Comparison of ENCODE assay signal across 13 cellular contexts in genomic region chr18:51107594-51108305, GRCh38.
DNase-seq lines count a peak whose midpoint lies in the region; ATAC-seq and TF ChIP-seq lines count a peak whose summit lies in the region.
"Had no signal": no experiment of that assay in that cellular context is flagged by ENCODE, and none has a peak within 500 bp of the region (broad histone marks: within the 10 kb centered on the region; RNA-seq: fewer than 3 reads in every experiment).

No MANE protein-coding gene starts in this region.

- intact Hi-C loops in activated T-helper 1 cell treated with anti-CD3 and anti-CD28 coated beads, Interleukin-12 subunit alpha, Interleukin-12 subunit beta, Interleukin-2, Interleukin-4 antibody, amounts not matched to agents 30 ng/mL and 10 ng/mL and 1 ng/mL, durations not matched to agents 14 hours and 24 hours and 36 hours (cut with micrococcal nuclease) = loop anchor here (2.0 kb wide), 1 partner anchor 287 kb away; the partner anchor contains the start of gene MRO

- ATAC-seq in activated T-cell treated with anti-CD3 and anti-CD28 coated beads, Interleukin-2, amount 50 U/mL, for 4 hours = peak; percentile 29 to 47
- ATAC-seq in stimulated activated naive CD8-positive, alpha-beta T cell treated with anti-CD3 and anti-CD28 coated beads, Interleukin-15, Interleukin-2, amounts not matched to agents 100 U/mL and 50 U/mL, for 24 hours = peak; percentile 48
- no peak for ATAC-seq in GM19452 (IDR thresholded peaks at IDR 0.05; ENCODE audit: unreplicated experiment)
- ATAC-seq: left lobe of liver had no signal

- H3F3A ChIP-seq in Loucy (ENCODE audit: low read depth) = no peaks in the 10 kb centered on the region

- no peaks in the 10 kb centered on the region for H3K9me3 ChIP-seq in Loucy (ENCODE audit: insufficient read depth, low read depth, low read length)

- H3K27me3 Mint-ChIP-seq in activated T-cell treated with anti-CD3 and anti-CD28 coated beads, Interleukin-2, amount 50 U/mL, for 4 hours (ENCODE audit: low read depth) = no peaks in the 10 kb centered on the region
- H3K27me3 Mint-ChIP-seq in activated T-helper 1 cell treated with anti-CD3 and anti-CD28 coated beads, Interleukin-12 subunit alpha, Interleukin-12 subunit beta, Interleukin-2, Interleukin-4 antibody, amounts not matched to agents 30 ng/mL and 10 ng/mL and 1 ng/mL, durations not matched to agents 14 hours and 24 hours and 36 hours (ENCODE audit: insufficient read depth) = no peaks in the 10 kb centered on the region

- H3K4me1 Mint-ChIP-seq in activated T-cell treated with anti-CD3 and anti-CD28 coated beads, Interleukin-2, amount 50 U/mL, for 4 hours (ENCODE audit: low read depth) = peaks cover 13% of the 10 kb centered on the region
- H3K4me1 Mint-ChIP-seq in activated T-helper 1 cell treated with anti-CD3 and anti-CD28 coated beads, Interleukin-12 subunit alpha, Interleukin-12 subunit beta, Interleukin-2, Interleukin-4 antibody, amounts not matched to agents 30 ng/mL and 10 ng/mL and 1 ng/mL, durations not matched to agents 14 hours and 24 hours and 36 hours (ENCODE audit: low read depth) = peaks cover 22% of the 10 kb centered on the region

- no peaks in the 10 kb centered on the region for H4K20me1 ChIP-seq in Loucy (ENCODE audit: insufficient read depth, low read length, poor library complexity, severe bottlenecking)

- TF ChIP-seq CTCF in Loucy (conservative IDR thresholded peaks at IDR 0.05; ENCODE audit: low read length) = no peak
- TF ChIP-seq CTCF in choroid plexus epithelial cell (conservative IDR thresholded peaks at IDR 0.05; ENCODE audit: low read depth, low read length) = no peak

- H3K4me1 ChIP-seq in Loucy (ENCODE audit: insufficient read depth, low read length, poor library complexity, severe bottlenecking) = peaks cover 10% of the 10 kb centered on the region

- H3K9me2 ChIP-seq in Loucy (replicated peaks; ENCODE audit: low read depth, low read length) = no peaks in the 10 kb centered on the region

- no peaks in the 10 kb centered on the region for H3K9me3 Mint-ChIP-seq in activated T-cell treated with anti-CD3 and anti-CD28 coated beads, Interleukin-2, amount 50 U/mL, for 4 hours
- H3K9me3 Mint-ChIP-seq in activated T-helper 1 cell treated with anti-CD3 and anti-CD28 coated beads, Interleukin-12 subunit alpha, Interleukin-12 subunit beta, Interleukin-2, Interleukin-4 antibody, amounts not matched to agents 30 ng/mL and 10 ng/mL and 1 ng/mL, durations not matched to agents 14 hours and 24 hours and 36 hours = peaks cover 3% of the 10 kb centered on the region

- no peaks in the 10 kb centered on the region for H3K36me3 Mint-ChIP-seq in activated T-cell treated with anti-CD3 and anti-CD28 coated beads, Interleukin-2, amount 50 U/mL, for 4 hours (ENCODE audit: insufficient read depth)
- no peaks in the 10 kb centered on the region for H3K36me3 Mint-ChIP-seq in activated T-helper 1 cell treated with anti-CD3 and anti-CD28 coated beads, Interleukin-12 subunit alpha, Interleukin-12 subunit beta, Interleukin-2, Interleukin-4 antibody, amounts not matched to agents 30 ng/mL and 10 ng/mL and 1 ng/mL, durations not matched to agents 14 hours and 24 hours and 36 hours (ENCODE audit: low read depth)

- H3K27me3 ChIP-seq in Loucy (ENCODE audit: insufficient read depth, low read length, poor library complexity, severe bottlenecking) = no peaks in the 10 kb centered on the region

- peak overlapping the region; percentile 74 for H2AFZ ChIP-seq in Loucy (ENCODE audit: low read length)

- H3K9ac ChIP-seq in Loucy (ENCODE audit: low read depth, low read length, poor library complexity, severe bottlenecking) = no peak overlapping the region

- DNase-seq in activated T-cell treated with anti-CD3 and anti-CD28 coated beads, Interleukin-2, amount 50 U/mL, for 4 hours = no peak
- DNase-seq in activated T-cell treated with anti-CD3 and anti-CD28 coated beads for 4 hours (no peak), choroid plexus epithelial cell (ENCODE audit: low read depth) (peak; percentile 11), NCI-H2171 treated with DMSO at 0.1 percent for 48 hours (lab: John Stamatoyannopoulos, UW) (no peak)
- peak; percentile 18 for DNase-seq in stimulated activated naive CD8-positive, alpha-beta T cell treated with anti-CD3 and anti-CD28 coated beads, Interleukin-15, Interleukin-2, amounts not matched to agents 100 U/mL and 50 U/mL, for 24 hours
- DNase-seq in activated T-helper 1 cell treated with anti-CD3 and anti-CD28 coated beads, Interleukin-12 subunit alpha, Interleukin-12 subunit beta, Interleukin-2, Interleukin-4 antibody, amounts not matched to agents 30 ng/mL and 10 ng/mL and 1 ng/mL, durations not matched to agents 14 hours and 24 hours and 36 hours (ENCODE audit: low spot score) = no peak
- DNase-seq: foreskin fibroblast; NCI-H1694; nucleus accumbens; stimulated activated naive CD4-positive, alpha-beta T cell had no signal

- no peak overlapping the region for H3K27ac Mint-ChIP-seq in activated T-helper 1 cell treated with anti-CD3 and anti-CD28 coated beads, Interleukin-12 subunit alpha, Interleukin-12 subunit beta, Interleukin-2, Interleukin-4 antibody, amounts not matched to agents 30 ng/mL and 10 ng/mL and 1 ng/mL, durations not matched to agents 14 hours and 24 hours and 36 hours

- H3K4me2 ChIP-seq in Loucy (ENCODE audit: low read depth, low read length, poor library complexity, severe bottlenecking) = no peak overlapping the region

- H3K36me3 ChIP-seq in Loucy (ENCODE audit: insufficient read depth, low read length) = no peaks in the 10 kb centered on the region

- no peak overlapping the region for H3K4me3 ChIP-seq in Loucy (ENCODE audit: low read length, poor library complexity, severe bottlenecking)
- H3K4me3 ChIP-seq in choroid plexus epithelial cell (ENCODE audit: low read depth, low read length) = no peak overlapping the region

- no peaks in the 10 kb centered on the region for H3K79me2 ChIP-seq in Loucy (ENCODE audit: insufficient read depth, low read length)

- no peak overlapping the region for H3K4me3 Mint-ChIP-seq in activated T-cell treated with anti-CD3 and anti-CD28 coated beads, Interleukin-2, amount 50 U/mL, for 4 hours
- no peak overlapping the region for H3K4me3 Mint-ChIP-seq in activated T-helper 1 cell treated with anti-CD3 and anti-CD28 coated beads, Interleukin-12 subunit alpha, Interleukin-12 subunit beta, Interleukin-2, Interleukin-4 antibody, amounts not matched to agents 30 ng/mL and 10 ng/mL and 1 ng/mL, durations not matched to agents 14 hours and 24 hours and 36 hours

Comparison
In these comparisons a context has a peak if more than half of its experiments do, and no peak if none do; other contexts are left out.
1. DNase-seq: peak in choroid plexus epithelial cell (single experiment) and stimulated activated naive CD8-positive, alpha-beta T cell treated with anti-CD3 and anti-CD28 coated beads, Interleukin-15, Interleukin-2, amounts not matched to agents 100 U/mL and 50 U/mL, for 24 hours (single experiment); none in activated T-cell treated with anti-CD3 and anti-CD28 coated beads, Interleukin-2, amount 50 U/mL, for 4 hours (single experiment), activated T-cell treated with anti-CD3 and anti-CD28 coated beads for 4 hours (single experiment), NCI-H2171 treated with DMSO at 0.1 percent for 48 hours (single experiment) and activated T-helper 1 cell treated with anti-CD3 and anti-CD28 coated beads, Interleukin-12 subunit alpha, Interleukin-12 subunit beta, Interleukin-2, Interleukin-4 antibody, amounts not matched to agents 30 ng/mL and 10 ng/mL and 1 ng/mL, durations not matched to agents 14 hours and 24 hours and 36 hours (single experiment).